Comparison of ENCODE assay signal across 8 cellular contexts in genomic region chr2:136238552-136239346, GRCh38.
A peak's percentile ranks its signal among the peaks of the same experiment; 100 is the strongest.
DNase-seq lines count a peak whose midpoint lies in the region; ATAC-seq and TF ChIP-seq lines count a peak whose summit lies in the region.

No MANE protein-coding gene starts in this region.

- intact Hi-C loops in activated T-helper 1 cell treated with anti-CD3 and anti-CD28 coated beads, Interleukin-12 subunit alpha, Interleukin-12 subunit beta, Interleukin-2, Interleukin-4 antibody, amounts not matched to agents 30 ng/mL and 10 ng/mL and 1 ng/mL, durations not matched to agents 14 hours and 24 hours and 36 hours (cut with micrococcal nuclease), result loop anchor here (1.0 to 5.0 kb wide), 9 partner anchors 30 to 182 kb away; no protein-coding TSS in a partner anchor
- intact Hi-C loops in left cardiac atrium (cut with DNase I) (no loop called here), stomach (cut with DNase I; ENCODE audit: low total_unique reads) (no loop called here)

- TF ChIP-seq POLR2A in stomach (IDR thresholded peaks at IDR 0.05), result no peak

- no peaks in the 10 kb centered on the region for H3K27me3 ChIP-seq in stomach

- H3K36me3 ChIP-seq in stomach, result no peaks in the 10 kb centered on the region

- no peaks in the 10 kb centered on the region for H3K9me3 ChIP-seq in stomach

- no peak for TF ChIP-seq EP300 in stomach (IDR thresholded peaks at IDR 0.05)

- peaks cover 2% of the 10 kb centered on the region for H3K36me3 Mint-ChIP-seq in activated T-helper 1 cell treated with anti-CD3 and anti-CD28 coated beads, Interleukin-12 subunit alpha, Interleukin-12 subunit beta, Interleukin-2, Interleukin-4 antibody, amounts not matched to agents 30 ng/mL and 10 ng/mL and 1 ng/mL, durations not matched to agents 14 hours and 24 hours and 36 hours (ENCODE audit: low read depth)

- no peak for TF ChIP-seq CTCF in stomach (IDR thresholded peaks at IDR 0.05)

- peak; percentile 96 for ATAC-seq in GM18517 (IDR thresholded peaks at IDR 0.05; ENCODE audit: unreplicated experiment)
- ATAC-seq in HG02678 (IDR thresholded peaks at IDR 0.05; ENCODE audit: unreplicated experiment), result peak; percentile 84
- peak; percentile 65 to 75 for ATAC-seq in left cardiac atrium

- H3K4me1 ChIP-seq in stomach, result peaks cover 7 to 47% (median 22%) of the 10 kb centered on the region in 4 donors

- peak overlapping the region; percentile 88 for H3K27ac Mint-ChIP-seq in activated T-helper 1 cell treated with anti-CD3 and anti-CD28 coated beads, Interleukin-12 subunit alpha, Interleukin-12 subunit beta, Interleukin-2, Interleukin-4 antibody, amounts not matched to agents 30 ng/mL and 10 ng/mL and 1 ng/mL, durations not matched to agents 14 hours and 24 hours and 36 hours

- no peak overlapping the region for H3K4me3 Mint-ChIP-seq in activated T-helper 1 cell treated with anti-CD3 and anti-CD28 coated beads, Interleukin-12 subunit alpha, Interleukin-12 subunit beta, Interleukin-2, Interleukin-4 antibody, amounts not matched to agents 30 ng/mL and 10 ng/mL and 1 ng/mL, durations not matched to agents 14 hours and 24 hours and 36 hours

- H3K27ac ChIP-seq in stomach, result peak overlapping the region; percentile 37 to 84 (median 75)

- WGBS in stomach, 5 donors, result 31 to 39% (median 32%) methylated on average over 9 of the region's 9 CpGs

- no peaks in the 10 kb centered on the region for H3K27me3 Mint-ChIP-seq in activated T-helper 1 cell treated with anti-CD3 and anti-CD28 coated beads, Interleukin-12 subunit alpha, Interleukin-12 subunit beta, Interleukin-2, Interleukin-4 antibody, amounts not matched to agents 30 ng/mL and 10 ng/mL and 1 ng/mL, durations not matched to agents 14 hours and 24 hours and 36 hours (ENCODE audit: insufficient read depth)

- peak; percentile 11 for DNase-seq in NCI-H69 (lab: John Stamatoyannopoulos, UW)
- peak; percentile 12 for DNase-seq in activated T-helper 1 cell treated with anti-CD3 and anti-CD28 coated beads, Interleukin-12 subunit alpha, Interleukin-12 subunit beta, Interleukin-2, Interleukin-4 antibody, amounts not matched to agents 30 ng/mL and 10 ng/mL and 1 ng/mL, durations not matched to agents 14 hours and 24 hours and 36 hours (ENCODE audit: low spot score)
- no peak for DNase-seq in left cardiac atrium
- no peak for DNase-seq in stomach
- DNase-seq in occipital lobe (lab: John Stamatoyannopoulos, UW), result no peak
- no peak for DNase-seq in activated CD4-positive, CD25-positive, alpha-beta regulatory T cell treated with anti-CD3 and anti-CD28 coated beads, Interleukin-2, amount 50 U/mL, for 72 hours

- peaks cover 49% of the 10 kb centered on the region for H3K4me1 Mint-ChIP-seq in activated T-helper 1 cell treated with anti-CD3 and anti-CD28 coated beads, Interleukin-12 subunit alpha, Interleukin-12 subunit beta, Interleukin-2, Interleukin-4 antibody, amounts not matched to agents 30 ng/mL and 10 ng/mL and 1 ng/mL, durations not matched to agents 14 hours and 24 hours and 36 hours (ENCODE audit: low read depth)

- H3K9me3 Mint-ChIP-seq in activated T-helper 1 cell treated with anti-CD3 and anti-CD28 coated beads, Interleukin-12 subunit alpha, Interleukin-12 subunit beta, Interleukin-2, Interleukin-4 antibody, amounts not matched to agents 30 ng/mL and 10 ng/mL and 1 ng/mL, durations not matched to agents 14 hours and 24 hours and 36 hours, result no peaks in the 10 kb centered on the region

- H3K4me3 ChIP-seq in stomach, result no peak overlapping the region

Comparison
In these comparisons a context has a peak if more than half of its experiments do, and no peak if none do; other contexts are left out.
1. DNase-seq: peak in NCI-H69 (single experiment) and activated T-helper 1 cell treated with anti-CD3 and anti-CD28 coated beads, Interleukin-12 subunit alpha, Interleukin-12 subunit beta, Interleukin-2, Interleukin-4 antibody, amounts not matched to agents 30 ng/mL and 10 ng/mL and 1 ng/mL, durations not matched to agents 14 hours and 24 hours and 36 hours (single experiment); none in left cardiac atrium (single experiment), stomach (single experiment), occipital lobe (single experiment) and activated CD4-positive, CD25-positive, alpha-beta regulatory T cell treated with anti-CD3 and anti-CD28 coated beads, Interleukin-2, amount 50 U/mL, for 72 hours (single experiment).
2. Peak in every context shown above with its lines, with median percentiles within 50 percentile points of each other: ATAC-seq.